Comparison of ENCODE assay signal across 9 cellular contexts in genomic region chr4:165294907-165295306, GRCh38. TPM values are rescaled to one million over a fixed set of nuclear protein-coding genes. Genes with fewer than 3 reads are reported as not detected.
DNase-seq lines count a peak whose midpoint lies in the region; ATAC-seq, FAIRE-seq and TF ChIP-seq lines count a peak whose summit lies in the region.
"Had no signal": no experiment of that assay in that cellular context is flagged by ENCODE, and none has a peak within 500 bp of the region (broad histone marks: within the 10 kb centered on the region; RNA-seq: fewer than 3 reads in every experiment).

No MANE protein-coding gene starts in this region.

- peak overlapping the region; percentile 4 for H3K4me3 ChIP-seq in mononuclear cell (ENCODE audit: low read length)
- H3K4me3 ChIP-seq: thyroid gland had no signal

- peaks cover 36% of the 10 kb centered on the region for H3K4me1 ChIP-seq in mononuclear cell (ENCODE audit: insufficient read depth, low read length)

- DNase-seq in NAMALWA (ENCODE audit: low spot score) = peak; percentile 63
- no peak for DNase-seq in ureter (ENCODE audit: low spot score)
- DNase-seq in erythroblast (lab: John Stamatoyannopoulos, UW) = no peak
- no peak for DNase-seq in HTR-8/SVneo (ENCODE audit: insufficient read length, low spot score)
- no peak for DNase-seq in NCI-H526 (lab: John Stamatoyannopoulos, UW)

- H3K27me3 ChIP-seq in mononuclear cell (ENCODE audit: insufficient read depth, low read length) = no peaks in the 10 kb centered on the region
- H3K27me3 ChIP-seq: thyroid gland had no signal

- no peak for FAIRE-seq in HTR-8/SVneo (lab: Jason Lieb, UNC)

- no peaks in the 10 kb centered on the region for H3K9me3 ChIP-seq in mononuclear cell (ENCODE audit: low read depth, low read length)
- H3K9me3 ChIP-seq: thyroid gland had no signal

- no peak for TF ChIP-seq POLR2A in erythroblast (IDR thresholded peaks at IDR 0.05; ENCODE audit: low read length)

- ATAC-seq in GM18520 (IDR thresholded peaks at IDR 0.05; ENCODE audit: unreplicated experiment) (peak; percentile 80), GM21723 (IDR thresholded peaks at IDR 0.05; ENCODE audit: unreplicated experiment) (peak; percentile 95)

RNA-seq across cellular contexts. Expression of gene MSMO1, which starts 32.6 kb away (rescaled TPM):
- total RNA-seq in mononuclear cell (23.5 TPM), ureter (98.6 TPM)
